Comparison of ENCODE assay signal across 8 cellular contexts in genomic region chr20:40991181-40991889, GRCh38. TPM values are rescaled to one million over a fixed set of nuclear protein-coding genes. Genes with fewer than 3 reads are reported as not detected.
A peak's percentile ranks its signal among the peaks of the same experiment; 100 is the strongest.
DNase-seq lines count a peak whose midpoint lies in the region; ATAC-seq and TF ChIP-seq lines count a peak whose summit lies in the region.

No MANE protein-coding gene starts in this region.

- peaks cover 18 to 53% (median 35%) of the 10 kb centered on the region in 6 donors for H3K4me1 ChIP-seq in spleen

- ATAC-seq in HG02759 (IDR thresholded peaks at IDR 0.05; ENCODE audit: unreplicated experiment), result peak; percentile 90

- no peaks in the 10 kb centered on the region for H3K9me3 ChIP-seq in spleen

- H3K27ac ChIP-seq in epithelial cell of prostate, result peak overlapping the region; percentile 40
- peak overlapping the region; percentile 10 to 84 (median 68) for H3K27ac ChIP-seq in spleen

- peak in 2 of 3 donors; percentile 32 to 66 for TF ChIP-seq POLR2A in spleen (IDR thresholded peaks at IDR 0.05)

- peak overlapping the region in 1 of 8 donors; percentile 24 for H3K4me3 ChIP-seq in spleen

- H3K36me3 ChIP-seq in spleen, result no peaks in the 10 kb centered on the region

- 52 to 58% (median 56%) methylated on average over 2 of the region's 2 CpGs for WGBS in spleen, 5 donors

- intact Hi-C loops in spleen (cut with DNase I; ENCODE audit: low total_unique reads), result no loop called here

- no peak for TF ChIP-seq CTCF in spleen (IDR thresholded peaks at IDR 0.05 in 8 of 11, conservative IDR thresholded peaks at IDR 0.05 in 3 of 11)

- no peaks in the 10 kb centered on the region for H3K27me3 ChIP-seq in spleen (replicated peaks in 1 of 7)

- DNase-seq in stimulated activated CD4-positive, alpha-beta T cell treated with anti-CD3 and anti-CD28 coated beads, Interleukin-4, amount 100 ng/mL, for 24 hours, result peak; percentile 14
- DNase-seq in stimulated activated CD4-positive, alpha-beta T cell treated with anti-CD3 and anti-CD28 coated beads, Interleukin-2, amount 100 ng/mL, for 48 hours, result no peak
- DNase-seq in NCI-H226 (peak; percentile 23), epithelial cell of prostate (ENCODE audit: low read depth, low spot score) (no peak), spleen (peak; percentile 86), kidney glomerular epithelial cell (lab: John Stamatoyannopoulos, UW) (no peak), NCI-H1436 treated with DMSO at 0.1 percent for 48 hours (lab: John Stamatoyannopoulos, UW) (no peak)

RNA-seq across cellular contexts. Expression of gene TOP1, which starts 37.3 kb away (rescaled TPM):
- total RNA-seq in spleen, result 10 to 100 TPM; 40.3 to 74.6 (median 52.7) TPM
- 10 to 100 TPM; 20.7 to 32.0 (median 27.4) TPM for polyA plus RNA-seq in spleen

Comparison
In these comparisons a context has a peak if more than half of its experiments do, and no peak if none do; other contexts are left out.
1. DNase-seq: peak in stimulated activated CD4-positive, alpha-beta T cell treated with anti-CD3 and anti-CD28 coated beads, Interleukin-4, amount 100 ng/mL, for 24 hours (single experiment), NCI-H226 (single experiment) and spleen (single experiment); none in stimulated activated CD4-positive, alpha-beta T cell treated with anti-CD3 and anti-CD28 coated beads, Interleukin-2, amount 100 ng/mL, for 48 hours (0 of 2), epithelial cell of prostate (single experiment), kidney glomerular epithelial cell (single experiment) and NCI-H1436 treated with DMSO at 0.1 percent for 48 hours (single experiment).